ENCODE assay signal across 8 cellular contexts in genomic region chr11:43861141-43861540, GRCh38.
"Had no signal": no experiment of that assay in that cellular context is flagged by ENCODE, and none has a peak within 500 bp of the region (broad histone marks: within the 10 kb centered on the region; RNA-seq: fewer than 3 reads in every experiment).

No MANE protein-coding gene starts in this region.

- DNase-seq: GDM1, GF-D8 had no signal

- FAIRE-seq: G401.6, GM12878, GM12891, GM12892, GM18507, GM19239 had no signal

- H3K4me3 ChIP-seq: GM12878 had no signal

- ATAC-seq: GM12878 had no signal
